23 cellular contexts compared by ENCODE assay signal in the genomic region with DNA sequence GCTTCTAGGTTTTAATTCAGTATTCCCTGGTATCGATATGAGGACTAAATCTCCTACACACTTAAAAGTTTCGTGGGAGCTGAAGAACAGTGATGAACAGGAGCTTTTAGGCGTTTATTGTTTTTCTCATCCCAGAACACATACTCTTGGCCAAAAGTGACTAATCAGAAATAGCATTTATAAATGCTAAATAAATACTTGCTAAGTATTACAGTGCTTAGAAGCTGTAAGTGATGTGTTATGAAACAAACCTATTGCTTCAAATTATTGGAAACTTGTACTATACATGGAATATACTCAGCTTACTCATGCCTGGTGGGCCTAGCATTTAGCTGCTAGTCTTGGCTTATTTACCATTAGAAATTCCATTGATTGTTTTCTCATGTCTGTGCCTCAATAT. TPM values are rescaled to one million over a fixed set of nuclear protein-coding genes. Genes with fewer than 3 reads are reported as not detected.
DNase-seq lines count a peak whose midpoint lies in the region; ATAC-seq lines count a peak whose summit lies in the region.
"Had no signal": no experiment of that assay in that cellular context is flagged by ENCODE, and none has a peak within 500 bp of the region (broad histone marks: within the 10 kb centered on the region; RNA-seq: fewer than 3 reads in every experiment).

No MANE protein-coding gene starts in this region.

- no peaks in the 10 kb centered on the region for H3K9me3 ChIP-seq in GM23248 (ENCODE audit: low read depth)
- H3K9me3 ChIP-seq in MG63 = no peaks in the 10 kb centered on the region; the same call in 1 of the 2 replicates
- no peaks in the 10 kb centered on the region for H3K9me3 ChIP-seq in mesenchymal stem cell (ENCODE audit: control insufficient read depth, low read length)
- H3K9me3 ChIP-seq: A549, BE2C had no signal

- peaks cover 8% of the 10 kb centered on the region; the same call in 1 of the 2 replicates for H3F3A ChIP-seq in GM23248 (ENCODE audit: insufficient read depth)

- no peak overlapping the region for H2BK120ac ChIP-seq in mesenchymal stem cell (ENCODE audit: low read depth, low read length)

- in situ Hi-C loops in GM23248 (cut with MboI) = no loop called here

- WGBS in GM23248 (ENCODE audit: low coverage in 1 of 2, low lambda C conversion rate in 2 of 2, missing lambda C conversion rate in 2 of 2), 2 experiments = 10 to 14% methylated on average over 3 of the region's 3 CpGs
- WGBS in mesenchymal stem cell = no CpG with 5 or more reads among the region's 3 CpGs

- H2AK5ac ChIP-seq in mesenchymal stem cell (ENCODE audit: low read length, severe bottlenecking) = no peak overlapping the region

- no peak overlapping the region for H4K91ac ChIP-seq in mesenchymal stem cell (ENCODE audit: low read length)

- H3K18ac ChIP-seq in mesenchymal stem cell (ENCODE audit: low read depth in 1 of 2, low read length in 2 of 2) = no peak overlapping the region

- H4K8ac ChIP-seq in mesenchymal stem cell (ENCODE audit: low read length) = no peak overlapping the region

- no peaks in the 10 kb centered on the region for H3K79me1 ChIP-seq in mesenchymal stem cell (replicated peaks; ENCODE audit: low read length, poor library complexity, severe bottlenecking)

- no peaks in the 10 kb centered on the region for H3K9me2 ChIP-seq in GM23248 (ENCODE audit: insufficient read depth)

- H3K27ac ChIP-seq in GM23248 = peak overlapping the region; percentile 38
- no peak overlapping the region for H3K27ac ChIP-seq in mesenchymal stem cell (ENCODE audit: low read length, poor library complexity, severe bottlenecking)
- H3K27ac ChIP-seq: A549; BLaER1 treated with 17β-estradiol and CSF1 and Interleukin-3, amounts not matched to agents 10 nM and 100 nM had no signal

- H3K4me1 ChIP-seq in GM23248 (ENCODE audit: insufficient read depth) = peaks cover 34% of the 10 kb centered on the region
- H3K4me1 ChIP-seq in mesenchymal stem cell (ENCODE audit: control insufficient read depth, insufficient read depth, low read depth, low read length) = peaks cover 3% of the 10 kb centered on the region
- H3K4me1 ChIP-seq: BE2C had no signal

- no peak overlapping the region for H3K27ac Mint-ChIP-seq in stimulated activated naive B cell treated with anti-CD40 and anti-IgM and Interleukin-4, amounts not matched to agents 10 μg/mL and 1 μg/mL and 100 μg/mL, for 72 hours
- H3K27ac Mint-ChIP-seq: CD14-positive monocyte; CD4-positive, alpha-beta memory T cell; GM23338 had no signal

- no peak overlapping the region for H3K4ac ChIP-seq in mesenchymal stem cell (ENCODE audit: low read depth in 1 of 2, low read length in 2 of 2)

- H3K9ac ChIP-seq in GM23248 = no peak overlapping the region
- peak overlapping the region; percentile 32 for H3K9ac ChIP-seq in mesenchymal stem cell (ENCODE audit: low read length)
- H3K9ac ChIP-seq: BLaER1 treated with 17β-estradiol and CSF1 and Interleukin-3, amounts not matched to agents 10 nM and 100 nM had no signal

- no peak overlapping the region for H3K23ac ChIP-seq in mesenchymal stem cell (ENCODE audit: low read length in 2 of 2)

- peaks cover 100% of the 10 kb centered on the region for H3K79me2 ChIP-seq in GM23248 (ENCODE audit: insufficient read depth)

- H4K20me1 ChIP-seq in GM23248 (ENCODE audit: insufficient read depth) = peaks cover 11% of the 10 kb centered on the region; the same call in 1 of the 2 replicates

- no peak overlapping the region for H2BK15ac ChIP-seq in mesenchymal stem cell (ENCODE audit: low read depth, poor library complexity, severe bottlenecking)

- H3K27me3 Mint-ChIP-seq in stimulated activated naive B cell treated with anti-CD40 and anti-IgM and Interleukin-4, amounts not matched to agents 10 μg/mL and 1 μg/mL and 100 μg/mL, for 72 hours = no peaks in the 10 kb centered on the region
- H3K27me3 Mint-ChIP-seq: CD4-positive, alpha-beta memory T cell had no signal

- H3K36me3 Mint-ChIP-seq in stimulated activated naive B cell treated with anti-CD40 and anti-IgM and Interleukin-4, amounts not matched to agents 10 μg/mL and 1 μg/mL and 100 μg/mL, for 72 hours = peaks cover 8 to 11% of the 10 kb centered on the region in 2 donors

- peaks cover 0 to 3% of the 10 kb centered on the region in 2 donors for H3K9me3 Mint-ChIP-seq in stimulated activated naive B cell treated with anti-CD40 and anti-IgM and Interleukin-4, amounts not matched to agents 10 μg/mL and 1 μg/mL and 100 μg/mL, for 72 hours
- H3K9me3 Mint-ChIP-seq: CD4-positive, alpha-beta memory T cell; GM23338 had no signal

- DNase-seq in GM23248 (peak; percentile 61), MG63 (peak; percentile 12), fibroblast of gingiva (ENCODE audit: low read depth) (peak; percentile 30), mesenchymal stem cell (no peak), GDM1 (lab: John Stamatoyannopoulos, UW) (no peak), EL (no peak)
- DNase-seq in stimulated activated naive B cell treated with anti-CD40 and anti-IgM and Interleukin-4, amounts not matched to agents 10 μg/mL and 1 μg/mL and 100 μg/mL, for 72 hours = no peak
- DNase-seq: 8988T; ACHN; AML-193; BE2C; Calu3; CD4-positive, alpha-beta memory T cell; COR-L47; DMS53; DMS79 treated with DMSO at 0.1 percent for 48 hours; H9 had no signal

- no peak overlapping the region for H2AFZ ChIP-seq in GM23248
- H2AFZ ChIP-seq in mesenchymal stem cell (ENCODE audit: low read depth, low read length) = no peak overlapping the region
- H2AFZ ChIP-seq: GM23338 had no signal

- no peaks in the 10 kb centered on the region for H3K27me3 ChIP-seq in GM23248 (replicated peaks; ENCODE audit: insufficient read depth)
- H3K27me3 ChIP-seq in MG63 = no peaks in the 10 kb centered on the region
- H3K27me3 ChIP-seq in mesenchymal stem cell (ENCODE audit: control insufficient read depth in 1 of 2, insufficient read depth in 1 of 2, low read length in 2 of 2) = no peaks in the 10 kb centered on the region
- H3K27me3 ChIP-seq: BE2C; BLaER1 treated with 17β-estradiol and CSF1 and Interleukin-3, amounts not matched to agents 10 nM and 100 nM had no signal

- H3K4me3 Mint-ChIP-seq in stimulated activated naive B cell treated with anti-CD40 and anti-IgM and Interleukin-4, amounts not matched to agents 10 μg/mL and 1 μg/mL and 100 μg/mL, for 72 hours = no peak overlapping the region
- H3K4me3 Mint-ChIP-seq: CD14-positive monocyte; CD4-positive, alpha-beta memory T cell; GM23338; H9 had no signal

- H3K36me3 ChIP-seq in GM23248 (ENCODE audit: low read depth) = no peaks in the 10 kb centered on the region
- peaks cover 5% of the 10 kb centered on the region; the same call in 1 of the 2 replicates for H3K36me3 ChIP-seq in MG63
- H3K36me3 ChIP-seq in mesenchymal stem cell (ENCODE audit: control insufficient read depth in 1 of 2, insufficient read depth in 2 of 2, low read depth in 1 of 2, low read length in 2 of 2) = no peaks in the 10 kb centered on the region
- H3K36me3 ChIP-seq: BE2C had no signal

- H3K4me3 ChIP-seq in GM23248 = no peak overlapping the region
- no peak overlapping the region for H3K4me3 ChIP-seq in MG63
- H3K4me3 ChIP-seq in mesenchymal stem cell (ENCODE audit: insufficient read depth in 1 of 2, low read depth in 1 of 2, low read length in 2 of 2) = no peak overlapping the region
- H3K4me3 ChIP-seq: A549; BLaER1 treated with 17β-estradiol and CSF1 and Interleukin-3, amounts not matched to agents 10 nM and 100 nM; GM12878; GM23338 had no signal

- H3K14ac ChIP-seq in mesenchymal stem cell (ENCODE audit: low read length in 2 of 2) = no peak overlapping the region

- ATAC-seq in stimulated activated naive B cell treated with anti-CD40 and anti-IgM and Interleukin-4, amounts not matched to agents 10 μg/mL and 1 μg/mL and 100 μg/mL, for 72 hours (replicated peaks) = no peak
- ATAC-seq: A549, GM12878, GM23338, HCT116 had no signal

- H2BK5ac ChIP-seq in mesenchymal stem cell (ENCODE audit: low read depth, low read length, poor library complexity, severe bottlenecking) = no peak overlapping the region

- H3K4me2 ChIP-seq in GM23248 (ENCODE audit: unreplicated experiment) (peak overlapping the region; percentile 9), mesenchymal stem cell (ENCODE audit: low read length, poor library complexity, severe bottlenecking) (no peak overlapping the region)
- H3K4me2 ChIP-seq: A549; BLaER1 treated with 17β-estradiol and CSF1 and Interleukin-3, amounts not matched to agents 10 nM and 100 nM; GM23338 had no signal

- H2BK12ac ChIP-seq in mesenchymal stem cell (ENCODE audit: low read length in 2 of 2) = no peak overlapping the region

- H3K4me1 Mint-ChIP-seq in stimulated activated naive B cell treated with anti-CD40 and anti-IgM and Interleukin-4, amounts not matched to agents 10 μg/mL and 1 μg/mL and 100 μg/mL, for 72 hours = peaks cover 28 to 50% of the 10 kb centered on the region in 2 donors

RNA-seq across cellular contexts. Expression of gene FRS2, which starts 24.9 kb away (rescaled TPM):
- total RNA-seq in GM23248 (2014; rRNA removed; shearing (Covaris generic)) = 41.2 and 79.5 TPM in 2 replicates
- polyA plus RNA-seq in GM23248 (2016; fragmentation: Nextera tagmentation; extraction: Ambion mirVana) = 21.7 and 25.5 TPM in 2 replicates
- total RNA-seq in MG63 (2014; rRNA removed; shearing (Covaris generic); ENCODE audit: low replicate concordance) = 23.0 and 24.8 TPM in 2 replicates
- 16.3 TPM for polyA plus RNA-seq in mesenchymal stem cell (2013, experiment 1 of 2)
- polyA plus RNA-seq in mesenchymal stem cell (2013, experiment 2 of 2) = 17.0 TPM

Comparison
In these comparisons a context has a peak if more than half of its experiments do, and no peak if none do; other contexts are left out.
1. DNase-seq: peak in GM23248 (single experiment), MG63 (single experiment) and fibroblast of gingiva (single experiment); none in mesenchymal stem cell (single experiment), GDM1 (single experiment), EL (single experiment) and stimulated activated naive B cell treated with anti-CD40 and anti-IgM and Interleukin-4, amounts not matched to agents 10 μg/mL and 1 μg/mL and 100 μg/mL, for 72 hours (single experiment).